1 cellular context compared by ENCODE assay signal in genomic region chr17:58329035-58329807, GRCh38.
A peak's percentile ranks its signal among the peaks of the same experiment; 100 is the strongest.
TF ChIP-seq lines count a peak whose summit lies in the region.

No MANE protein-coding gene starts in this region.

TF ChIP-seq in K562, 482 proteins besides CTCF, POLR2A, EP300 and RAD21 (continued from another document and continues in another):
- TF ChIP-seq, protein P1, sequence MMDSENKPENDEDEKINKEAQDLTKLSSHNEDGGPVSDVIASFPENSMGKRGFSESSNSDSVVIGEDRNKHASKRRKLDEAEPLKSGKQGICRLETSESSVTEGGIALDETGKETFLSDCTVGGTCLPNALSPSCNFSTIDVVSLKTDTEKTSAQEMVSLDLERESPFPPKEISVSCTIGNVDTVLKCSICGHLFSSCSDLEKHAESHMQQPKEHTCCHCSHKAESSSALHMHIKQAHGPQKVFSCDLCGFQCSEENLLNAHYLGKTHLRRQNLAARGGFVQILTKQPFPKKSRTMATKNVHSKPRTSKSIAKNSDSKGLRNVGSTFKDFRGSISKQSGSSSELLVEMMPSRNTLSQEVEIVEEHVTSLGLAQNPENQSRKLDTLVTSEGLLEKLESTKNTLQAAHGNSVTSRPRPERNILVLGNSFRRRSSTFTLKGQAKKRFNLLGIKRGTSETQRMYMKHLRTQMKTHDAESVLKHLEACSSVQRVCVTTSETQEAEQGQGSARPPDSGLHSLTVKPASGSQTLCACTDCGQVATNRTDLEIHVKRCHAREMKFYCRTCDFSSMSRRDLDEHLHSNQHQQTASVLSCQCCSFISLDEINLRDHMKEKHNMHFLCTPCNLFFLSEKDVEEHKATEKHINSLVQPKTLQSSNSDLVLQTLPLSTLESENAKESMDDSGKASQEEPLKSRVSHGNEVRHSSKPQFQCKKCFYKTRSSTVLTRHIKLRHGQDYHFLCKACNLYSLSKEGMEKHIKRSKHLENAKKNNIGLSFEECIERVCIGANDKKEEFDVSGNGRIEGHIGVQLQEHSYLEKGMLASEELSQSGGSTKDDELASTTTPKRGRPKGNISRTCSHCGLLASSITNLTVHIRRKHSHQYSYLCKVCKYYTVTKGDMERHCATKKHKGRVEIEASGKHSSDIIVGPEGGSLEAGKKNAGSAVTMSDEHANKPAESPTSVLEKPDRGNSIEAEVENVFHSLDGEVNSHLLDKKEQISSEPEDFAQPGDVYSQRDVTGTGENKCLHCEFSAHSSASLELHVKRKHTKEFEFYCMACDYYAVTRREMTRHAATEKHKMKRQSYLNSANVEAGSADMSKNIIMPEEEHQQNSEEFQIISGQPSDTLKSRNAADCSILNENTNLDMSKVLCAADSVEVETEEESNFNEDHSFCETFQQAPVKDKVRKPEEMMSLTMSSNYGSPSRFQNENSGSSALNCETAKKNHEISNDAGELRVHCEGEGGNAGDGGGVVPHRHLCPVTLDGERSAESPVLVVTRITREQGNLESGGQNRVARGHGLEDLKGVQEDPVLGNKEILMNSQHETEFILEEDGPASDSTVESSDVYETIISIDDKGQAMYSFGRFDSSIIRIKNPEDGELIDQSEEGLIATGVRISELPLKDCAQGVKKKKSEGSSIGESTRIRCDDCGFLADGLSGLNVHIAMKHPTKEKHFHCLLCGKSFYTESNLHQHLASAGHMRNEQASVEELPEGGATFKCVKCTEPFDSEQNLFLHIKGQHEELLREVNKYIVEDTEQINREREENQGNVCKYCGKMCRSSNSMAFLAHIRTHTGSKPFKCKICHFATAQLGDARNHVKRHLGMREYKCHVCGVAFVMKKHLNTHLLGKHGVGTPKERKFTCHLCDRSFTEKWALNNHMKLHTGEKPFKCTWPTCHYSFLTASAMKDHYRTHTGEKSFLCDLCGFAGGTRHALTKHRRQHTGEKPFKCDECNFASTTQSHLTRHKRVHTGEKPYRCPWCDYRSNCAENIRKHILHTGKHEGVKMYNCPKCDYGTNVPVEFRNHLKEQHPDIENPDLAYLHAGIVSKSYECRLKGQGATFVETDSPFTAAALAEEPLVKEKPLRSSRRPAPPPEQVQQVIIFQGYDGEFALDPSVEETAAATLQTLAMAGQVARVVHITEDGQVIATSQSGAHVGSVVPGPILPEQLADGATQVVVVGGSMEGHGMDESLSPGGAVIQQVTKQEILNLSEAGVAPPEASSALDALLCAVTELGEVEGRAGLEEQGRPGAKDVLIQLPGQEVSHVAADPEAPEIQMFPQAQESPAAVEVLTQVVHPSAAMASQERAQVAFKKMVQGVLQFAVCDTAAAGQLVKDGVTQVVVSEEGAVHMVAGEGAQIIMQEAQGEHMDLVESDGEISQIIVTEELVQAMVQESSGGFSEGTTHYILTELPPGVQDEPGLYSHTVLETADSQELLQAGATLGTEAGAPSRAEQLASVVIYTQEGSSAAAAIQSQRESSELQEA (IDR thresholded peaks at IDR 0.05; ENCODE audit: low read depth): no peak
- TF ChIP-seq SMAD1 (IDR thresholded peaks at IDR 0.05; ENCODE audit: low read depth, low read length, partially characterized antibody): peak; percentile 84
- TF ChIP-seq CAMTA2 (CRISPR knock-in tag; conservative IDR thresholded peaks at IDR 0.05): peak; percentile 95
- 0 out of 2 replicates have a peak, but pooled peaks have one; percentile 11 for TF ChIP-seq L3MBTL2 (IDR thresholded peaks at IDR 0.05)
- TF ChIP-seq, protein P2, sequence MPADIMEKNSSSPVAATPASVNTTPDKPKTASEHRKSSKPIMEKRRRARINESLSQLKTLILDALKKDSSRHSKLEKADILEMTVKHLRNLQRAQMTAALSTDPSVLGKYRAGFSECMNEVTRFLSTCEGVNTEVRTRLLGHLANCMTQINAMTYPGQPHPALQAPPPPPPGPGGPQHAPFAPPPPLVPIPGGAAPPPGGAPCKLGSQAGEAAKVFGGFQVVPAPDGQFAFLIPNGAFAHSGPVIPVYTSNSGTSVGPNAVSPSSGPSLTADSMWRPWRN (IDR thresholded peaks at IDR 0.05; ENCODE audit: low read depth): no peak
- TF ChIP-seq NRF1 (conservative IDR thresholded peaks at IDR 0.05 in 1 of 2, IDR thresholded peaks at IDR 0.05 in 1 of 2): peak; percentile 92 to 94
- TF ChIP-seq KLF1 (tag; IDR thresholded peaks at IDR 0.05): no peak
- TF ChIP-seq ZC3H8 (IDR thresholded peaks at IDR 0.05): no peak
- no peak for TF ChIP-seq NR1H2 (CRISPR knock-in tag; IDR thresholded peaks at IDR 0.05)
- TF ChIP-seq THRAP3 (IDR thresholded peaks at IDR 0.05; ENCODE audit: borderline replicate concordance): peak; percentile 93
- TF ChIP-seq, protein P3, sequence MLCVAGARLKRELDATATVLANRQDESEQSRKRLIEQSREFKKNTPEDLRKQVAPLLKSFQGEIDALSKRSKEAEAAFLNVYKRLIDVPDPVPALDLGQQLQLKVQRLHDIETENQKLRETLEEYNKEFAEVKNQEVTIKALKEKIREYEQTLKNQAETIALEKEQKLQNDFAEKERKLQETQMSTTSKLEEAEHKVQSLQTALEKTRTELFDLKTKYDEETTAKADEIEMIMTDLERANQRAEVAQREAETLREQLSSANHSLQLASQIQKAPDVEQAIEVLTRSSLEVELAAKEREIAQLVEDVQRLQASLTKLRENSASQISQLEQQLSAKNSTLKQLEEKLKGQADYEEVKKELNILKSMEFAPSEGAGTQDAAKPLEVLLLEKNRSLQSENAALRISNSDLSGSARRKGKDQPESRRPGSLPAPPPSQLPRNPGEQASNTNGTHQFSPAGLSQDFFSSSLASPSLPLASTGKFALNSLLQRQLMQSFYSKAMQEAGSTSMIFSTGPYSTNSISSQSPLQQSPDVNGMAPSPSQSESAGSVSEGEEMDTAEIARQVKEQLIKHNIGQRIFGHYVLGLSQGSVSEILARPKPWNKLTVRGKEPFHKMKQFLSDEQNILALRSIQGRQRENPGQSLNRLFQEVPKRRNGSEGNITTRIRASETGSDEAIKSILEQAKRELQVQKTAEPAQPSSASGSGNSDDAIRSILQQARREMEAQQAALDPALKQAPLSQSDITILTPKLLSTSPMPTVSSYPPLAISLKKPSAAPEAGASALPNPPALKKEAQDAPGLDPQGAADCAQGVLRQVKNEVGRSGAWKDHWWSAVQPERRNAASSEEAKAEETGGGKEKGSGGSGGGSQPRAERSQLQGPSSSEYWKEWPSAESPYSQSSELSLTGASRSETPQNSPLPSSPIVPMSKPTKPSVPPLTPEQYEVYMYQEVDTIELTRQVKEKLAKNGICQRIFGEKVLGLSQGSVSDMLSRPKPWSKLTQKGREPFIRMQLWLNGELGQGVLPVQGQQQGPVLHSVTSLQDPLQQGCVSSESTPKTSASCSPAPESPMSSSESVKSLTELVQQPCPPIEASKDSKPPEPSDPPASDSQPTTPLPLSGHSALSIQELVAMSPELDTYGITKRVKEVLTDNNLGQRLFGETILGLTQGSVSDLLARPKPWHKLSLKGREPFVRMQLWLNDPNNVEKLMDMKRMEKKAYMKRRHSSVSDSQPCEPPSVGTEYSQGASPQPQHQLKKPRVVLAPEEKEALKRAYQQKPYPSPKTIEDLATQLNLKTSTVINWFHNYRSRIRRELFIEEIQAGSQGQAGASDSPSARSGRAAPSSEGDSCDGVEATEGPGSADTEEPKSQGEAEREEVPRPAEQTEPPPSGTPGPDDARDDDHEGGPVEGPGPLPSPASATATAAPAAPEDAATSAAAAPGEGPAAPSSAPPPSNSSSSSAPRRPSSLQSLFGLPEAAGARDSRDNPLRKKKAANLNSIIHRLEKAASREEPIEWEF (CRISPR knock-in tag; IDR thresholded peaks at IDR 0.05): no peak
- 0 out of 2 replicates have a peak, but pooled peaks have one; percentile 84 for TF ChIP-seq TAF15 (IDR thresholded peaks at IDR 0.05; ENCODE audit: low read depth, low read length)
- no peak for TF ChIP-seq PTTG1 (tag; IDR thresholded peaks at IDR 0.05; ENCODE audit: low read depth)
- TF ChIP-seq SNAPC5 (CRISPR knock-in tag; IDR thresholded peaks at IDR 0.05): no peak
- peak; percentile 63 for TF ChIP-seq MXI1 (IDR thresholded peaks at IDR 0.05; ENCODE audit: low read depth, low read length)
- TF ChIP-seq ZNF184 (CRISPR knock-in tag; IDR thresholded peaks at IDR 0.05): no peak
- TF ChIP-seq, protein P4, sequence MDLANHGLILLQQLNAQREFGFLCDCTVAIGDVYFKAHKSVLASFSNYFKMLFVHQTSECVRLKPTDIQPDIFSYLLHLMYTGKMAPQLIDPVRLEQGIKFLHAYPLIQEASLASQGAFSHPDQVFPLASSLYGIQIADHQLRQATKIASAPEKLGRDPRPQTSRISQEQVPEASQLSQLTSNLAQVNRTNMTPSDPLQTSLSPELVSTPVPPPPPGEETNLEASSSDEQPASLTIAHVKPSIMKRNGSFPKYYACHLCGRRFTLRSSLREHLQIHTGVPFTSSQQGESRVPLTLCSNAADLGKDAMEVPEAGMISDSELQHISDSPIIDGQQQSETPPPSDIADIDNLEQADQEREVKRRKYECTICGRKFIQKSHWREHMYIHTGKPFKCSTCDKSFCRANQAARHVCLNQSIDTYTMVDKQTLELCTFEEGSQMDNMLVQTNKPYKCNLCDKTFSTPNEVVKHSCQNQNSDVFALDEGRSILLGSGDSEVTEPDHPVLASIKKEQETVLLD (IDR thresholded peaks at IDR 0.05): peak; percentile 86
- TF ChIP-seq ILF3 (IDR thresholded peaks at IDR 0.05; ENCODE audit: borderline replicate concordance): peak; percentile 92
- peak; percentile 48 for TF ChIP-seq SMC3 (conservative IDR thresholded peaks at IDR 0.05; ENCODE audit: insufficient read depth, low read depth, low read length)
- TF ChIP-seq AFF4 (CRISPR knock-in tag; IDR thresholded peaks at IDR 0.05): peak; percentile 20; the same call in 1 of the 2 replicates
- TF ChIP-seq, protein P5, sequence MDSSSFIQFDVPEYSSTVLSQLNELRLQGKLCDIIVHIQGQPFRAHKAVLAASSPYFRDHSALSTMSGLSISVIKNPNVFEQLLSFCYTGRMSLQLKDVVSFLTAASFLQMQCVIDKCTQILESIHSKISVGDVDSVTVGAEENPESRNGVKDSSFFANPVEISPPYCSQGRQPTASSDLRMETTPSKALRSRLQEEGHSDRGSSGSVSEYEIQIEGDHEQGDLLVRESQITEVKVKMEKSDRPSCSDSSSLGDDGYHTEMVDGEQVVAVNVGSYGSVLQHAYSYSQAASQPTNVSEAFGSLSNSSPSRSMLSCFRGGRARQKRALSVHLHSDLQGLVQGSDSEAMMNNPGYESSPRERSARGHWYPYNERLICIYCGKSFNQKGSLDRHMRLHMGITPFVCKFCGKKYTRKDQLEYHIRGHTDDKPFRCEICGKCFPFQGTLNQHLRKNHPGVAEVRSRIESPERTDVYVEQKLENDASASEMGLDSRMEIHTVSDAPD (CRISPR knock-in tag; IDR thresholded peaks at IDR 0.05): no peak
- TF ChIP-seq CEBPB (tag; IDR thresholded peaks at IDR 0.05): no peak
- TF ChIP-seq NEUROD1 (IDR thresholded peaks at IDR 0.05; ENCODE audit: borderline replicate concordance, low read depth, low read length, partially characterized antibody): no peak
- no peak for TF ChIP-seq HOXB6 (CRISPR knock-in tag; IDR thresholded peaks at IDR 0.05; ENCODE audit: borderline replicate concordance)
- TF ChIP-seq, protein P6, sequence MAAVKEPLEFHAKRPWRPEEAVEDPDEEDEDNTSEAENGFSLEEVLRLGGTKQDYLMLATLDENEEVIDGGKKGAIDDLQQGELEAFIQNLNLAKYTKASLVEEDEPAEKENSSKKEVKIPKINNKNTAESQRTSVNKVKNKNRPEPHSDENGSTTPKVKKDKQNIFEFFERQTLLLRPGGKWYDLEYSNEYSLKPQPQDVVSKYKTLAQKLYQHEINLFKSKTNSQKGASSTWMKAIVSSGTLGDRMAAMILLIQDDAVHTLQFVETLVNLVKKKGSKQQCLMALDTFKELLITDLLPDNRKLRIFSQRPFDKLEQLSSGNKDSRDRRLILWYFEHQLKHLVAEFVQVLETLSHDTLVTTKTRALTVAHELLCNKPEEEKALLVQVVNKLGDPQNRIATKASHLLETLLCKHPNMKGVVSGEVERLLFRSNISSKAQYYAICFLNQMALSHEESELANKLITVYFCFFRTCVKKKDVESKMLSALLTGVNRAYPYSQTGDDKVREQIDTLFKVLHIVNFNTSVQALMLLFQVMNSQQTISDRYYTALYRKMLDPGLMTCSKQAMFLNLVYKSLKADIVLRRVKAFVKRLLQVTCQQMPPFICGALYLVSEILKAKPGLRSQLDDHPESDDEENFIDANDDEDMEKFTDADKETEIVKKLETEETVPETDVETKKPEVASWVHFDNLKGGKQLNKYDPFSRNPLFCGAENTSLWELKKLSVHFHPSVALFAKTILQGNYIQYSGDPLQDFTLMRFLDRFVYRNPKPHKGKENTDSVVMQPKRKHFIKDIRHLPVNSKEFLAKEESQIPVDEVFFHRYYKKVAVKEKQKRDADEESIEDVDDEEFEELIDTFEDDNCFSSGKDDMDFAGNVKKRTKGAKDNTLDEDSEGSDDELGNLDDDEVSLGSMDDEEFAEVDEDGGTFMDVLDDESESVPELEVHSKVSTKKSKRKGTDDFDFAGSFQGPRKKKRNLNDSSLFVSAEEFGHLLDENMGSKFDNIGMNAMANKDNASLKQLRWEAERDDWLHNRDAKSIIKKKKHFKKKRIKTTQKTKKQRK (IDR thresholded peaks at IDR 0.05; ENCODE audit: borderline replicate concordance, low read depth, low read length): no peak
- TF ChIP-seq KLF13 (tag; IDR thresholded peaks at IDR 0.05; ENCODE audit: borderline replicate concordance, low read depth): no peak
- TF ChIP-seq NFE2L1 (tag; IDR thresholded peaks at IDR 0.05; ENCODE audit: borderline replicate concordance, low read depth): no peak
- no peak for TF ChIP-seq RBM22 (IDR thresholded peaks at IDR 0.05; ENCODE audit: low read depth, low read length, poor library complexity, severe bottlenecking)
- TF ChIP-seq POLR2AphosphoS5 (IDR thresholded peaks at IDR 0.05; ENCODE audit: control insufficient read depth, insufficient read depth, low read depth, low read length): peak; percentile 85
- peak; percentile 20 to 28; a peak in 1 of 4 replicates for TF ChIP-seq HDAC1 (IDR thresholded peaks at IDR 0.05)
- TF ChIP-seq ZNF175 (CRISPR knock-in tag; IDR thresholded peaks at IDR 0.05; ENCODE audit: low read depth): no peak
- no peak; the same call in 1 of the 2 replicates for TF ChIP-seq ZKSCAN8 (CRISPR knock-in tag; IDR thresholded peaks at IDR 0.05)
- TF ChIP-seq ZNF589 (CRISPR knock-in tag; IDR thresholded peaks at IDR 0.05; ENCODE audit: low read depth): peak; percentile 50; the same call in 1 of the 2 replicates
